1 cellular context compared by ENCODE assay signal in the genomic region with DNA sequence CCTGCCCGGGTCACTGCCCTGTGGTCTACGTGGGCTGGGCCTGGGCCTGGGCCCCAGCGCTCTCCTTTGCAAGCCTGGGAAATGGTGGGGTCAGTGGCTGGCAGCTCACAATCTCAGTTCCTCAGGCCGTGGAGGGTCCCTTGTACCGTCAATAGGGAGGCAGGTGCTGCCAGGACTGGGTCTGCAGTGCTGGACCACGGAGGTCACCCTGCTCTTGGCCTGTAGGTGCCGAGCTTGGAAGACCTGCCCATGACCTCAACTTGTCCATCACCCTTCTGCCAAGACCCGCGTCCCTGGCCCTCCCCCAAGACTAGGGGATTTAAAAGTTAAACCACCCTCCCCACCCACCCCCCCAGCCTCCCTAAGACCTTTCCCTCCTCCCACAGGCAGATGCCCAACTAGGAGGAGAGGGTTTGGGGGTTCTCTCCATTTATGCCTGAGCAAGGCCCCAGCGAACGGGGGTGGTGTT.
TF ChIP-seq lines count a peak whose summit lies in the region.

No MANE protein-coding gene starts in this region.

TF ChIP-seq in H1, 55 proteins besides CTCF, POLR2A, EP300 and RAD21:
- no peak for TF ChIP-seq PHF8 (conservative IDR thresholded peaks at IDR 0.05; ENCODE audit: low read depth, low read length)
- no peak for TF ChIP-seq GABPA (IDR thresholded peaks at IDR 0.05; ENCODE audit: borderline replicate concordance, insufficient read depth, low read length)
- no peak for TF ChIP-seq CEBPB (IDR thresholded peaks at IDR 0.05; ENCODE audit: low read depth, low read length)
- TF ChIP-seq, protein P1, sequence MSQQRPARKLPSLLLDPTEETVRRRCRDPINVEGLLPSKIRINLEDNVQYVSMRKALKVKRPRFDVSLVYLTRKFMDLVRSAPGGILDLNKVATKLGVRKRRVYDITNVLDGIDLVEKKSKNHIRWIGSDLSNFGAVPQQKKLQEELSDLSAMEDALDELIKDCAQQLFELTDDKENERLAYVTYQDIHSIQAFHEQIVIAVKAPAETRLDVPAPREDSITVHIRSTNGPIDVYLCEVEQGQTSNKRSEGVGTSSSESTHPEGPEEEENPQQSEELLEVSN (IDR thresholded peaks at IDR 0.05): no peak
- no peak for TF ChIP-seq CTBP2 (IDR thresholded peaks at IDR 0.05; ENCODE audit: borderline replicate concordance, insufficient read depth, insufficient read length, low read length)
- TF ChIP-seq SP2 (IDR thresholded peaks at IDR 0.05; ENCODE audit: low read length): no peak
- TF ChIP-seq SIX5 (IDR thresholded peaks at IDR 0.05; ENCODE audit: low read depth, low read length): no peak
- no peak for TF ChIP-seq SP1 (IDR thresholded peaks at IDR 0.05; ENCODE audit: low read depth, low read length)
- TF ChIP-seq, protein P2, sequence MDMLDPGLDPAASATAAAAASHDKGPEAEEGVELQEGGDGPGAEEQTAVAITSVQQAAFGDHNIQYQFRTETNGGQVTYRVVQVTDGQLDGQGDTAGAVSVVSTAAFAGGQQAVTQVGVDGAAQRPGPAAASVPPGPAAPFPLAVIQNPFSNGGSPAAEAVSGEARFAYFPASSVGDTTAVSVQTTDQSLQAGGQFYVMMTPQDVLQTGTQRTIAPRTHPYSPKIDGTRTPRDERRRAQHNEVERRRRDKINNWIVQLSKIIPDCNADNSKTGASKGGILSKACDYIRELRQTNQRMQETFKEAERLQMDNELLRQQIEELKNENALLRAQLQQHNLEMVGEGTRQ (IDR thresholded peaks at IDR 0.05; ENCODE audit: low read length): no peak
- TF ChIP-seq GTF2F1 (IDR thresholded peaks at IDR 0.05; ENCODE audit: borderline replicate concordance, low read depth, low read length): no peak
- no peak for TF ChIP-seq TEAD4 (IDR thresholded peaks at IDR 0.05; ENCODE audit: low read depth, low read length)
- TF ChIP-seq SIN3A (conservative IDR thresholded peaks at IDR 0.05 in 1 of 2, IDR thresholded peaks at IDR 0.05 in 1 of 2; ENCODE audit: low read depth in 1 of 2, low read length in 2 of 2): no peak
- TF ChIP-seq BCL11A (IDR thresholded peaks at IDR 0.05; ENCODE audit: low read depth in 2 of 2, low read length in 2 of 2): no peak
